8 cellular contexts compared by ENCODE assay signal in genomic region chr2:30147715-30148611, GRCh38. TPM values are rescaled to one million over a fixed set of nuclear protein-coding genes. Genes with fewer than 3 reads are reported as not detected.
A peak's percentile ranks its signal among the peaks of the same experiment; 100 is the strongest.
DNase-seq lines count a peak whose midpoint lies in the region; ATAC-seq and TF ChIP-seq lines count a peak whose summit lies in the region.

No MANE protein-coding gene starts in this region.

- peak; percentile 58 to 70 for TF ChIP-seq POLR2A in heart left ventricle (IDR thresholded peaks at IDR 0.05)

- peaks cover 0 to 50% (median 16%) of the 10 kb centered on the region in 3 donors for H3K36me3 Mint-ChIP-seq in CD8-positive, alpha-beta memory T cell
- H3K36me3 Mint-ChIP-seq in activated naive CD8-positive, alpha-beta T cell treated with anti-CD3 and anti-CD28 coated beads, Interleukin-2, amount 50 U/mL, for 24 hours (ENCODE audit: low read depth) = peaks cover 30% of the 10 kb centered on the region
- H3K36me3 Mint-ChIP-seq in type B pancreatic cell = peaks cover 17% of the 10 kb centered on the region

- TF ChIP-seq CTCF in heart left ventricle (IDR thresholded peaks at IDR 0.05) = peak; percentile 27 to 80 (median 50)
- TF ChIP-seq CTCF in type B pancreatic cell (conservative IDR thresholded peaks at IDR 0.05) = peak; percentile 60

- peaks cover 0 to 7% of the 10 kb centered on the region in 2 donors for H3K27me3 Mint-ChIP-seq in CD8-positive, alpha-beta memory T cell
- H3K27me3 Mint-ChIP-seq in activated naive CD8-positive, alpha-beta T cell treated with anti-CD3 and anti-CD28 coated beads, Interleukin-2, amount 50 U/mL, for 24 hours = no peaks in the 10 kb centered on the region
- H3K27me3 Mint-ChIP-seq in type B pancreatic cell = peaks cover 4% of the 10 kb centered on the region

- H3K27ac ChIP-seq in CD8-positive, alpha-beta memory T cell (ENCODE audit: low read depth, low read length) = peak overlapping the region; percentile 95
- H3K27ac ChIP-seq in KOPT-K1 (ENCODE audit: low read depth, low read length, poor library complexity, severe bottlenecking) (peak overlapping the region; percentile 65), heart left ventricle (peak overlapping the region; percentile 93 to 100 (median 99))

- H3K9me3 Mint-ChIP-seq in CD8-positive, alpha-beta memory T cell = peaks cover 0 to 5% (median 0%) of the 10 kb centered on the region in 5 donors
- H3K9me3 Mint-ChIP-seq in activated naive CD8-positive, alpha-beta T cell treated with anti-CD3 and anti-CD28 coated beads, Interleukin-2, amount 50 U/mL, for 24 hours = no peaks in the 10 kb centered on the region
- no peaks in the 10 kb centered on the region for H3K9me3 Mint-ChIP-seq in type B pancreatic cell

- ATAC-seq in GM21381 (IDR thresholded peaks at IDR 0.05; ENCODE audit: unreplicated experiment) = peak; percentile 20
- no peak for ATAC-seq in activated naive CD8-positive, alpha-beta T cell treated with anti-CD3 and anti-CD28 coated beads, Interleukin-2, amount 50 U/mL, for 24 hours
- peak in 2 of 4 donors; percentile 33 to 46 for ATAC-seq in heart left ventricle

- CTCF ChIA-PET in CD8-positive, alpha-beta memory T cell (lab: Charles Lee) = interaction anchor here (0.9 to 6.5 kb wide), 14 partner anchors 9 to 564 kb away, joined by 3 to 67 read pairs (median 8); partner anchors contain the start of gene LBH

- no peaks in the 10 kb centered on the region for H3K36me3 ChIP-seq in CD8-positive, alpha-beta memory T cell (ENCODE audit: insufficient read depth, low read length)
- H3K36me3 ChIP-seq in KOPT-K1 (ENCODE audit: insufficient read depth, low read length) = no peaks in the 10 kb centered on the region
- H3K36me3 ChIP-seq in heart left ventricle = peaks cover 0 to 40% (median 14%) of the 10 kb centered on the region in 9 donors

- H3K27ac Mint-ChIP-seq in CD8-positive, alpha-beta memory T cell = peak overlapping the region; percentile 66 to 97 (median 90)
- H3K27ac Mint-ChIP-seq in activated naive CD8-positive, alpha-beta T cell treated with anti-CD3 and anti-CD28 coated beads, Interleukin-2, amount 50 U/mL, for 24 hours = peak overlapping the region; percentile 93
- peak overlapping the region; percentile 82 for H3K27ac Mint-ChIP-seq in type B pancreatic cell

- H3K9me3 ChIP-seq in CD8-positive, alpha-beta memory T cell (ENCODE audit: low read length) = no peaks in the 10 kb centered on the region
- H3K9me3 ChIP-seq in KOPT-K1 (ENCODE audit: insufficient read depth, low read length, poor library complexity, severe bottlenecking) = no peaks in the 10 kb centered on the region
- no peaks in the 10 kb centered on the region for H3K9me3 ChIP-seq in heart left ventricle

- 4 to 10% (median 7%) methylated on average over 14 to 50 of the region's 50 CpGs for WGBS in heart left ventricle, 4 donors

- H3K4me1 Mint-ChIP-seq in CD8-positive, alpha-beta memory T cell = peaks cover 54 to 70% (median 60%) of the 10 kb centered on the region in 3 donors
- H3K4me1 Mint-ChIP-seq in activated naive CD8-positive, alpha-beta T cell treated with anti-CD3 and anti-CD28 coated beads, Interleukin-2, amount 50 U/mL, for 24 hours = peaks cover 69% of the 10 kb centered on the region
- H3K4me1 Mint-ChIP-seq in type B pancreatic cell (ENCODE audit: unreplicated experiment) = peaks cover 39% of the 10 kb centered on the region

- POLR2A ChIA-PET in CD8-positive, alpha-beta memory T cell (lab: Charles Lee) = interaction anchor here (0.6 to 4.2 kb wide), 8 partner anchors 17 to 1176 kb away, joined by 3 to 83 read pairs (median 4); partner anchors contain the start of gene LBH

- intact Hi-C loops in heart left ventricle (cut with DNase I) = no loop called here

- peak; percentile 73 to 88 (median 81) for DNase-seq in CD8-positive, alpha-beta memory T cell
- DNase-seq in SKM-1 treated with dmso at 0.1 percent for 144 hours (lab: John Stamatoyannopoulos, UW; ENCODE audit: unreplicated experiment) (peak; percentile 91), heart left ventricle (peak; percentile 84 to 91 (median 87)), pons (ENCODE audit: low spot score) (peak; percentile 50), type B pancreatic cell (ENCODE audit: extremely low spot score, unreplicated experiment) (peak; percentile 89)
- peak; percentile 85 for DNase-seq in activated naive CD8-positive, alpha-beta T cell treated with anti-CD3 and anti-CD28 coated beads, Interleukin-2, amount 50 U/mL, for 24 hours

- H3K4me1 ChIP-seq in CD8-positive, alpha-beta memory T cell (ENCODE audit: insufficient read depth, low read length) = peaks cover 51% of the 10 kb centered on the region
- H3K4me1 ChIP-seq in heart left ventricle = peaks cover 5 to 53% (median 39%) of the 10 kb centered on the region in 12 donors

- H3K4me3 ChIP-seq in CD8-positive, alpha-beta memory T cell (ENCODE audit: low read length) = peak overlapping the region; percentile 71
- peak overlapping the region; percentile 72 to 99 (median 96) for H3K4me3 ChIP-seq in heart left ventricle

- H3K4me3 Mint-ChIP-seq in CD8-positive, alpha-beta memory T cell = peak overlapping the region; percentile 76 to 91 (median 85)
- peak overlapping the region; percentile 84 for H3K4me3 Mint-ChIP-seq in activated naive CD8-positive, alpha-beta T cell treated with anti-CD3 and anti-CD28 coated beads, Interleukin-2, amount 50 U/mL, for 24 hours
- peak overlapping the region; percentile 83 for H3K4me3 Mint-ChIP-seq in type B pancreatic cell

- no peaks in the 10 kb centered on the region for H3K27me3 ChIP-seq in CD8-positive, alpha-beta memory T cell (ENCODE audit: insufficient read depth, low read length, poor library complexity, severe bottlenecking)
- H3K27me3 ChIP-seq in heart left ventricle = no peaks in the 10 kb centered on the region

RNA-seq across cellular contexts. Expression of gene YPEL5, which starts 1.2 kb away (rescaled TPM):
- total RNA-seq in CD8-positive, alpha-beta memory T cell = 10 to 100 TPM; 35.7 to 38.3 TPM
- 119 TPM for polyA plus RNA-seq in CD8-positive, alpha-beta memory T cell
- total RNA-seq in heart left ventricle (10 to 100 TPM; 44.7 to 90.6 (median 66.5) TPM), type B pancreatic cell (ENCODE audit: low replicate concordance) (55.0 and 69.8 TPM in 2 replicates)
- 10 to 100 TPM; 36.4 to 42.0 TPM for polyA plus RNA-seq in heart left ventricle
